In the genomic region with DNA sequence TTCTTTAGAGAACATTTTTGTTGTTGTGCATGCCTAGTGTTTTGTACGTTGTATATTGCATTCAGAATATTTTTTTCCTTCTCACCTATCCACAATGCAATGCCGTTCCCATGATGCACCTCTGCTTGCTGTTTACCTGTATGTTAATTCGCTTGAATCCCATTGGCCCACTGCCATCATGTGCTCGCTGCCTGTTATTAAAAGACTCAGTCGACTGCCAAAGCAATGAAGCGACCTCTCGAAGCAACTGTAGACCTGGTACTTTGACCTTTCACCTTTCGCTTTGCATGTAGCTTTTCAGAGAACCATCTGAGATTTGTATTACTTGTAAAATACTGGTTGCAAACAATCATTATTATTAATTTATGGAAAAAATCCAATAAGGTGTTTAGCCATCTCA, we compare ENCODE assay signal across 25 cellular contexts.
"Had no signal": no experiment of that assay in that cellular context is flagged by ENCODE, and none has a peak within 500 bp of the region (broad histone marks: within the 10 kb centered on the region; RNA-seq: fewer than 3 reads in every experiment).

No MANE protein-coding gene starts in this region.

- H3K4me3 ChIP-seq: adrenal gland, breast epithelium, SJSA1 had no signal

- H3K4me1 ChIP-seq: breast epithelium had no signal

- H3K27ac ChIP-seq: adrenal gland, breast epithelium, SJSA1 had no signal

- FAIRE-seq: RCC 7860, TTC549 had no signal

- ATAC-seq: activated CD8-positive, alpha-beta T cell treated with anti-CD3 and anti-CD28 coated beads for 36 hours; activated T-cell treated with anti-CD3 and anti-CD28 coated beads, Interleukin-2, amount 50 U/mL, for 72 hours; T-cell had no signal

- H3K27me3 ChIP-seq: adrenal gland, breast epithelium, SJSA1 had no signal

- H3K9me3 ChIP-seq: adrenal gland, breast epithelium, SJSA1 had no signal

- DNase-seq: activated CD4-positive, alpha-beta T cell treated with anti-CD3 and anti-CD28 coated beads, Interleukin-2, amount 50 U/mL, for 1 hour; activated CD4-positive, CD25-positive, alpha-beta regulatory T cell; activated CD8-positive, alpha-beta memory T cell treated with anti-CD3 and anti-CD28 coated beads, Interleukin-2, amount 50 U/mL, for 4 hours; activated CD8-positive, alpha-beta T cell treated with anti-CD3 and anti-CD28 coated beads for 36 hours; activated naive CD4-positive, alpha-beta T cell treated with anti-CD3 and anti-CD28 coated beads, Interleukin-2, amount 50 U/mL, for 16 hours; activated naive CD8-positive, alpha-beta T cell treated with anti-CD3 and anti-CD28 coated beads, Interleukin-2, amount 10 ng/mL, durations not matched to agents 7 days and 5 days; activated T-cell treated with anti-CD3 and anti-CD28 coated beads, Interleukin-2, amount 50 U/mL, for 72 hours; adrenal gland; aorta; central memory CD4-positive, alpha-beta T cell; Karpas-422; MM.1S; NCI-H1105; NCI-H1436; NCI-H187; NCI-H2081; NCI-H524; SHP77; T-cell; T-helper 2 cell; T1000 had no signal
